In the genomic region with DNA sequence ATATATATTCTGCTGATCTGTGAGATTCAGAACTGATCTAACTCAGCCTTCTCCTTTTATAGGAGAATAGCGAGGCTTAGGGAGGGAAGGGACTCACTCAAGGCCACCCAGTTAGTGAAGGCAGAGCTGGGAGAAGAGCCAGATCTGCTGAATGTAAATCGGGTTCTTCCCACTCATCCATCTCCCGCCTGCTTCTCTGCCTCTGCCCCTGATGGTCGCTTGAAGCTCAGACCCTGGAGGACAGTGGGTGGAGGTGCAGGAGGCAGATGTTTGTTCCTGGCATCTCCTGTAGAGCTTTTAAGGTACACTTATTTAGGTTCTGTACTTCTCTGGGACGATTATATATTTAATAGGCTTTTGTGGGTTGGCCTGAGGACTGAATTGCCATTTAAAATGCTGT, we compare ENCODE assay signal across 1 cellular context.
TF ChIP-seq lines count a peak whose summit lies in the region.

No MANE protein-coding gene starts in this region.

TF ChIP-seq in GM12878, 131 proteins besides CTCF, POLR2A, EP300 and RAD21:
- TF ChIP-seq BCL11A (IDR thresholded peaks at IDR 0.05; ENCODE audit: low read depth, low read length) (no peak), TBL1XR1 (IDR thresholded peaks at IDR 0.05; ENCODE audit: low read depth, low read length) (no peak), ZNF207 (IDR thresholded peaks at IDR 0.05; ENCODE audit: borderline replicate concordance) (no peak)
